18 cellular contexts compared by ENCODE assay signal in genomic region chr3:196076721-196077120, GRCh38. TPM values are rescaled to one million over a fixed set of nuclear protein-coding genes. Genes with fewer than 3 reads are reported as not detected.
A peak's percentile ranks its signal among the peaks of the same experiment; 100 is the strongest.
DNase-seq lines count a peak whose midpoint lies in the region; ATAC-seq and TF ChIP-seq lines count a peak whose summit lies in the region.
"Had no signal": no experiment of that assay in that cellular context is flagged by ENCODE, and none has a peak within 500 bp of the region (broad histone marks: within the 10 kb centered on the region; RNA-seq: fewer than 3 reads in every experiment).

No MANE protein-coding gene starts in this region.

- no peaks in the 10 kb centered on the region for H3K27me3 Mint-ChIP-seq in activated T-helper 17 cell treated with anti-CD3 and anti-CD28 coated beads, Interleukin-2, amount 50 U/mL, for 72 hours
- no peaks in the 10 kb centered on the region for H3K27me3 Mint-ChIP-seq in stimulated activated naive CD8-positive, alpha-beta T cell treated with anti-CD3 and anti-CD28 coated beads, Interleukin-15, amount 100 ng/mL, for 72 hours
- H3K27me3 Mint-ChIP-seq: stimulated activated naive B cell treated with anti-CD40 and anti-IgM and Interleukin-4, amounts not matched to agents 10 μg/mL and 1 μg/mL and 100 μg/mL, for 72 hours had no signal

- no peak overlapping the region for H2AFZ ChIP-seq in osteoblast (ENCODE audit: low read length)

- no peaks in the 10 kb centered on the region for H3K9me3 Mint-ChIP-seq in activated T-helper 17 cell treated with anti-CD3 and anti-CD28 coated beads, Interleukin-2, amount 50 U/mL, for 72 hours
- no peaks in the 10 kb centered on the region for H3K9me3 Mint-ChIP-seq in stimulated activated naive CD8-positive, alpha-beta T cell treated with anti-CD3 and anti-CD28 coated beads, Interleukin-15, amount 100 ng/mL, for 72 hours
- H3K9me3 Mint-ChIP-seq: nephron; stimulated activated naive B cell treated with anti-CD40 and anti-IgM and Interleukin-4, amounts not matched to agents 10 μg/mL and 1 μg/mL and 100 μg/mL, for 72 hours had no signal

- peaks cover 51% of the 10 kb centered on the region for H3K79me2 ChIP-seq in osteoblast (ENCODE audit: insufficient read depth, low read length)

- no peak for ATAC-seq in activated T-helper 17 cell treated with anti-CD3 and anti-CD28 coated beads, Interleukin-2, amount 50 U/mL, for 72 hours (replicated peaks)
- ATAC-seq in stimulated activated naive CD8-positive, alpha-beta T cell treated with anti-CD3 and anti-CD28 coated beads, Interleukin-15, amount 100 ng/mL, for 72 hours, result no peak
- ATAC-seq: stimulated activated naive B cell treated with anti-CD40 and anti-IgM and Interleukin-4, amounts not matched to agents 10 μg/mL and 1 μg/mL and 100 μg/mL, for 72 hours had no signal

- H4K20me1 ChIP-seq in osteoblast (ENCODE audit: insufficient read depth, low read length), result peaks cover 20% of the 10 kb centered on the region

- H3K36me3 Mint-ChIP-seq in activated T-helper 17 cell treated with anti-CD3 and anti-CD28 coated beads, Interleukin-2, amount 50 U/mL, for 72 hours (ENCODE audit: low read depth), result peaks cover 98% of the 10 kb centered on the region

- peak overlapping the region; percentile 19 for H3K4me3 Mint-ChIP-seq in activated T-helper 17 cell treated with anti-CD3 and anti-CD28 coated beads, Interleukin-2, amount 50 U/mL, for 72 hours
- peak overlapping the region in 1 of 2 donors; percentile 10 for H3K4me3 Mint-ChIP-seq in stimulated activated naive CD8-positive, alpha-beta T cell treated with anti-CD3 and anti-CD28 coated beads, Interleukin-15, amount 100 ng/mL, for 72 hours
- H3K4me3 Mint-ChIP-seq: nephron; stimulated activated naive B cell treated with anti-CD40 and anti-IgM and Interleukin-4, amounts not matched to agents 10 μg/mL and 1 μg/mL and 100 μg/mL, for 72 hours had no signal

- H3K4me3 ChIP-seq in cardiac muscle cell (no peak overlapping the region), right atrium auricular region (no peak overlapping the region), HL-60 (replicated peaks; ENCODE audit: insufficient read depth, low read length) (no peak overlapping the region), osteoblast (ENCODE audit: insufficient read depth, low read length) (no peak overlapping the region)
- H3K4me3 ChIP-seq: Peyer's patch, SJSA1, tibial artery had no signal

- H3K27ac Mint-ChIP-seq in activated T-helper 17 cell treated with anti-CD3 and anti-CD28 coated beads, Interleukin-2, amount 50 U/mL, for 72 hours, result peak overlapping the region; percentile 28
- peak overlapping the region; percentile 29 to 63 for H3K27ac Mint-ChIP-seq in stimulated activated naive CD8-positive, alpha-beta T cell treated with anti-CD3 and anti-CD28 coated beads, Interleukin-15, amount 100 ng/mL, for 72 hours
- H3K27ac Mint-ChIP-seq: nephron; stimulated activated naive B cell treated with anti-CD40 and anti-IgM and Interleukin-4, amounts not matched to agents 10 μg/mL and 1 μg/mL and 100 μg/mL, for 72 hours had no signal

- H3K4me1 ChIP-seq in cardiac muscle cell (ENCODE audit: low read depth) (peaks cover 4% of the 10 kb centered on the region), right atrium auricular region (peaks cover 0 to 27% of the 10 kb centered on the region in 2 donors), osteoblast (ENCODE audit: insufficient read depth, low read length) (peaks cover 6% of the 10 kb centered on the region)

- peaks cover 25% of the 10 kb centered on the region for H3K4me1 Mint-ChIP-seq in activated T-helper 17 cell treated with anti-CD3 and anti-CD28 coated beads, Interleukin-2, amount 50 U/mL, for 72 hours
- H3K4me1 Mint-ChIP-seq in stimulated activated naive CD8-positive, alpha-beta T cell treated with anti-CD3 and anti-CD28 coated beads, Interleukin-15, amount 100 ng/mL, for 72 hours, result peaks cover 54% of the 10 kb centered on the region

- no peak for TF ChIP-seq CTCF in cardiac muscle cell (IDR thresholded peaks at IDR 0.05; ENCODE audit: low read depth, low read length)
- no peak for TF ChIP-seq CTCF in right atrium auricular region (IDR thresholded peaks at IDR 0.05)
- no peak for TF ChIP-seq CTCF in HL-60 (IDR thresholded peaks at IDR 0.05; ENCODE audit: insufficient read depth, low read length)
- no peak for TF ChIP-seq CTCF in osteoblast (IDR thresholded peaks at IDR 0.05; ENCODE audit: extremely low read depth, low read depth, low read length)
- TF ChIP-seq CTCF in GM13977 (IDR thresholded peaks at IDR 0.05; ENCODE audit: extremely low read depth, insufficient read depth, missing control alignments), result no peak

- H3K9me3 ChIP-seq in cardiac muscle cell (ENCODE audit: low read depth), result no peaks in the 10 kb centered on the region
- H3K9me3 ChIP-seq in right atrium auricular region, result no peaks in the 10 kb centered on the region
- H3K9me3 ChIP-seq in osteoblast (ENCODE audit: low read depth, low read length), result no peaks in the 10 kb centered on the region
- H3K9me3 ChIP-seq: Peyer's patch, SJSA1, tibial artery had no signal

- H3K27ac ChIP-seq in cardiac muscle cell (peak overlapping the region; percentile 52), right atrium auricular region (no peak overlapping the region), HL-60 (replicated peaks) (peak overlapping the region; percentile 2; the same call in 1 of the 2 replicates), osteoblast (ENCODE audit: low read depth, low read length) (no peak overlapping the region)
- H3K27ac ChIP-seq: Peyer's patch, SJSA1, tibial artery had no signal

- H3K36me3 ChIP-seq in cardiac muscle cell (peaks cover 31% of the 10 kb centered on the region), right atrium auricular region (peaks cover 39% of the 10 kb centered on the region), osteoblast (ENCODE audit: insufficient read depth, low read length) (peaks cover 30% of the 10 kb centered on the region)

- in situ Hi-C loops in GM13977 (cut with MboI; ENCODE audit: low pct_unique_long_range_greater_than_20kb, low sequenced_read_pairs, unreplicated experiment), result loop anchor here (10.0 kb wide), 1 partner anchor 118 kb away; no protein-coding TSS in a partner anchor

- DNase-seq in cardiac muscle cell (ENCODE audit: low read depth in 1 of 2, low spot score in 1 of 2) (no peak), right atrium auricular region (ENCODE audit: low spot score) (no peak), HL-60 (ENCODE audit: low read depth in 1 of 2, low spot score in 1 of 2) (no peak), osteoblast (ENCODE audit: insufficient read length, low spot score, missing footprints) (no peak), GM13977 (ENCODE audit: low spot score) (no peak)
- no peak for DNase-seq in stimulated activated naive CD8-positive, alpha-beta T cell treated with anti-CD3 and anti-CD28 coated beads, Interleukin-15, amount 100 ng/mL, for 72 hours
- DNase-seq: HCEC 1CT; NCI-H1105 treated with DMSO at 0.1 percent for 48 hours; NCI-H2081; NCI-H446; NK-92 treated with Interleukin-12 subunit alpha and Interleukin-12 subunit beta, amount 100 ng/mL, for 24 hours; Peyer's patch; stimulated activated naive B cell treated with anti-CD40 and anti-IgM and Interleukin-4, amounts not matched to agents 10 μg/mL and 1 μg/mL and 100 μg/mL, for 72 hours; T1000; tibial artery had no signal

- H3K4me2 ChIP-seq in osteoblast (ENCODE audit: insufficient read depth, low read length), result no peak overlapping the region

- no peaks in the 10 kb centered on the region for H3K27me3 ChIP-seq in cardiac muscle cell
- H3K27me3 ChIP-seq in right atrium auricular region, result no peaks in the 10 kb centered on the region
- no peaks in the 10 kb centered on the region for H3K27me3 ChIP-seq in HL-60 (ENCODE audit: insufficient read depth, poor library complexity, severe bottlenecking)
- no peaks in the 10 kb centered on the region for H3K27me3 ChIP-seq in osteoblast (ENCODE audit: insufficient read depth, low read length)
- H3K27me3 ChIP-seq: Peyer's patch, SJSA1, tibial artery had no signal

RNA-seq across cellular contexts. Expression of gene TFRC, which starts 5.2 kb away (rescaled TPM):
- 19.6 and 76.1 TPM in 2 replicates for total RNA-seq in cardiac muscle cell
- 19.7 and 81.1 TPM in 2 replicates for polyA plus RNA-seq in cardiac muscle cell
- 10 to 100 TPM; 47.9 to 98.0 TPM for total RNA-seq in right atrium auricular region
- total RNA-seq in activated T-helper 17 cell treated with anti-CD3 and anti-CD28 coated beads, Interleukin-2, amount 50 U/mL, for 72 hours, result 100 to 1,000 TPM; 376 to 800 TPM
- 118 and 139 TPM in 2 replicates for total RNA-seq in osteoblast

Comparison
In these comparisons a context has a peak if more than half of its experiments do, and no peak if none do; other contexts are left out.
1. H3K27ac ChIP-seq: peak in cardiac muscle cell (single experiment) and HL-60 (single experiment); none in right atrium auricular region (0 of 2) and osteoblast (single experiment).